In the genomic region with DNA sequence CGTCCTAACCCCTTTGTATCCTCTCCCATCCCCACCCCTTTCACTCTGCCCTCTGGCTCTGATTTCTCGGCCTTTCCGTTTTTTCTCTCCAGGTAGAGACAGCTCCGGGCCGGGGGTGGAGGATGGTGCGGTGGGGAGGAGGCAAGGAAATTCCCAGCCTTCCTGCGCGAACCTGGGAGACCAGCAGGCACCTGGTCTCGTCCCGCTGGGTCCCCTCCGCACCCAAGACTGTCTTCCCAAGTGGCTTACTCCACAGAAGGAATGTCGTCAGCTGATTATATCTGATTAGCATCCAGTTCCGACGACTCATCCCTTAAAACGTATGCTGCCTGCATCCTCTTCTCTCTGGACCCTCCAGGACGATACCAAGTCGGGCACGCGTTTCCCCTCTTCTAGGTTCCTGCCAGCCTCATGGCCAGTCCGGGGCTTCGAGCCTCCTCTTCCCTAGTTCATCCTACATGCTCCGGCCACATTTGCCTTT, we compare ENCODE assay signal across 1 cellular context.
TF ChIP-seq lines count a peak whose summit lies in the region.

No MANE protein-coding gene starts in this region.

TF ChIP-seq in HCT116, 20 proteins besides CTCF, POLR2A, EP300 and RAD21 (continued from another document):
- no peak for TF ChIP-seq SIN3A (IDR thresholded peaks at IDR 0.05; ENCODE audit: low read depth)
- TF ChIP-seq EZH2phosphoT487 (IDR thresholded peaks at IDR 0.05; ENCODE audit: borderline replicate concordance) = no peak
- TF ChIP-seq, protein P1, sequence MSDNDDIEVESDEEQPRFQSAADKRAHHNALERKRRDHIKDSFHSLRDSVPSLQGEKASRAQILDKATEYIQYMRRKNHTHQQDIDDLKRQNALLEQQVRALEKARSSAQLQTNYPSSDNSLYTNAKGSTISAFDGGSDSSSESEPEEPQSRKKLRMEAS (IDR thresholded peaks at IDR 0.05) = no peak; the same call in 1 of the 2 replicates
- no peak for TF ChIP-seq SRF (IDR thresholded peaks at IDR 0.05; ENCODE audit: low read depth)
- TF ChIP-seq TCF7L2 (IDR thresholded peaks at IDR 0.05; ENCODE audit: borderline replicate concordance, extremely low read depth, insufficient read depth, insufficient read length) = no peak
- TF ChIP-seq POLR2AphosphoS5 (IDR thresholded peaks at IDR 0.05; ENCODE audit: low read depth, low read length) = no peak
- TF ChIP-seq EZH2 (IDR thresholded peaks at IDR 0.05) = no peak
- TF ChIP-seq EGR1 (IDR thresholded peaks at IDR 0.05; ENCODE audit: low read depth) = no peak
